ENCODE assay signal across 8 cellular contexts in the genomic region with DNA sequence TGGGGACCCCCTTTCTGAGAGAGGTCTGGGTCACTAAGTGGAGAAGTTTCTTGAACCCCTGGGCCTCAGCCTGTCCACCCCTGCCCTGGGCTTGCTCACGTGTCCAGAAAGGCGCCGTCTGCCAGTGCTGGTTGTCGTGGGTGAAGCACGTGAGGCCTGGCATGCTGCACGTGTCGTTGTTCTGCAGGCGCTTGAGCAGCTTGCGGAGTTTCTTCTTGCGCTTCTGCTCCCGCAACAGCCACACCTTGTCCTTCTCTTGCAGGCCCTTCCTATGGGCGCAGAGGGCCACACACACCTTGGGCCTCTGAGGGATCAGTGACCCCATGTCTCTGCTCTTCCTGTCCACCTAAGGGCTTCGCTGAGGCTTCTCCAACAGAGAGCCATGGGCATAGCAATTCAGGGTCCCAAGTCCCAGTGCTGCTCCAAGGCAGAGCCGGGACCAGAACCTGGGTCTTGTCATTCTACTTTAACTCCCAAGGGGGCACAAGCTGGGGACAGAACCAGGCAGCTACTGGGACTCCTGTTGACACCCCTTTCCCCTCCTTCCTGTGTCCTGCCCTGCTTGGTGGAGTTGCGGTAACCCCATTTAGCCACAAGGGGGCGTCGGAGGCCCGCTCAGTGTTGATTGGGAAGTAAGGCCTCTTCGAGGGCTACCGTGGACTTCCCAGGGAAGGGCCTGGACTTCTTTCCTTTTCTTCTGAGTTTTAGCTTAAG.
DNase-seq lines count a peak whose midpoint lies in the region; ATAC-seq, FAIRE-seq and TF ChIP-seq lines count a peak whose summit lies in the region.

No MANE protein-coding gene starts in this region.

- H3K9ac ChIP-seq in mammary epithelial cell (ENCODE audit: insufficient read depth, low read length), result no peak overlapping the region
- no peak overlapping the region for H3K9ac ChIP-seq in keratinocyte (ENCODE audit: control insufficient read depth, extremely low read depth, insufficient read depth, low read length)

- H4K20me1 ChIP-seq in mammary epithelial cell (ENCODE audit: insufficient read depth, low read length) (no peaks in the 10 kb centered on the region), keratinocyte (ENCODE audit: control insufficient read depth, extremely low read depth, insufficient read depth, low read length) (no peaks in the 10 kb centered on the region)

- peak overlapping the region; percentile 41; the same call in 1 of the 2 replicates for H3K27ac Mint-ChIP-seq in WTC11

- H3K9me3 Mint-ChIP-seq in WTC11, result no peaks in the 10 kb centered on the region

- 44% methylated on average over 19 of the region's 20 CpGs for WGBS in mammary epithelial cell (ENCODE audit: low coverage, missing lambda C conversion rate)

- no TSS peak for BruUV-seq in mammary epithelial cell (replicated peaks; lab: Mats Ljungman, UMichigan)

- CTCF ChIA-PET in AG04450 (lab: Charles Lee), result interaction anchor here (0.6 to 4.1 kb wide), 23 partner anchors 9 to 989 kb away, joined by 3 to 133 read pairs (median 4); a partner anchor contains a TSS
- CTCF ChIA-PET in WTC11 (lab: Charles Lee), result interaction anchor here (0.6 to 3.9 kb wide), 39 partner anchors 8 to 957 kb away, joined by 3 to 53 read pairs (median 5); a partner anchor contains a TSS
- CTCF ChIA-PET in mammary epithelial cell (lab: Charles Lee; ENCODE audit: low non-redundant PET), result interaction anchor here (0.6 to 0.7 kb wide), 3 partner anchors 103 to 465 kb away, joined by 3 to 4 read pairs (median 4); no protein-coding TSS in a partner anchor

- intact Hi-C loops in mammary epithelial cell (cut with micrococcal nuclease), result loop anchor here (1.0 to 10.0 kb wide), 6 partner anchors 61 to 1261 kb away; a partner anchor contains a TSS

- H3K27ac ChIP-seq in AG04450 (ENCODE audit: low read depth, low read length), result no peak overlapping the region
- no peak overlapping the region for H3K27ac ChIP-seq in mammary epithelial cell (ENCODE audit: insufficient read depth, low read depth, low read length)
- no peak overlapping the region for H3K27ac ChIP-seq in keratinocyte (ENCODE audit: control insufficient read depth, insufficient read depth, low read length)

- H3K36me3 ChIP-seq in mammary epithelial cell (ENCODE audit: insufficient read depth, low read length), result peaks cover 20% of the 10 kb centered on the region
- H3K36me3 ChIP-seq in keratinocyte (ENCODE audit: control insufficient read depth in 2 of 2, extremely low read depth in 1 of 2, insufficient read depth in 2 of 2, low read length in 2 of 2), result peaks cover 36 to 42% of the 10 kb centered on the region in 2 experiments

- no peaks in the 10 kb centered on the region for H3K27me3 ChIP-seq in AG04450 (ENCODE audit: control insufficient read depth, insufficient read depth, low read length)
- H3K27me3 ChIP-seq in mammary epithelial cell (ENCODE audit: insufficient read depth, low read length), result no peaks in the 10 kb centered on the region
- H3K27me3 ChIP-seq in keratinocyte (ENCODE audit: control insufficient read depth, extremely low read depth, insufficient read depth, low read length), result no peaks in the 10 kb centered on the region

- POLR2A ChIA-PET in AG04450 (lab: Yijun Ruan, JAX) (no interaction called here), WTC11 (lab: Charles Lee) (no interaction called here)

- H3K4me3 ChIP-seq in AG04450 (ENCODE audit: low read depth, low read length) (no peak overlapping the region), mammary epithelial cell (replicated peaks in 1 of 3; ENCODE audit: insufficient read depth in 1 of 3, low read depth in 2 of 3, low read length in 3 of 3) (no peak overlapping the region), keratinocyte (ENCODE audit: control insufficient read depth in 2 of 3, extremely low read depth in 1 of 3, insufficient read depth in 2 of 3, low read depth in 1 of 3, low read length in 3 of 3) (no peak overlapping the region)

- no peaks in the 10 kb centered on the region for H3K27me3 Mint-ChIP-seq in WTC11 (ENCODE audit: low read depth)

- H2AFZ ChIP-seq in mammary epithelial cell (ENCODE audit: low read depth, low read length) (no peak overlapping the region), keratinocyte (ENCODE audit: control insufficient read depth, low read length) (no peak overlapping the region)

- TF ChIP-seq CTCF in AG04450 (IDR thresholded peaks at IDR 0.05; ENCODE audit: low read depth, low read length), result peak; percentile 97
- TF ChIP-seq CTCF in WTC11 (IDR thresholded peaks at IDR 0.05), result peak; percentile 98
- peak; percentile 92 to 95 for TF ChIP-seq CTCF in mammary epithelial cell (conservative IDR thresholded peaks at IDR 0.05 in 1 of 2, IDR thresholded peaks at IDR 0.05 in 1 of 2; ENCODE audit: extremely low read depth in 1 of 2, insufficient read depth in 1 of 2, low read depth in 1 of 2, low read length in 2 of 2)
- peak; percentile 94 to 98 (median 95) for TF ChIP-seq CTCF in keratinocyte (optimal IDR thresholded peaks at IDR 0.05 in 1 of 3, IDR thresholded peaks at IDR 0.05 in 1 of 3, conservative IDR thresholded peaks at IDR 0.05 in 1 of 3; ENCODE audit: extremely low read depth in 1 of 3, insufficient read depth in 2 of 3, low read length in 3 of 3)

- no peak overlapping the region for H3K4me3 Mint-ChIP-seq in WTC11

- dilution Hi-C loops in mammary epithelial cell (cut with HindIII; ENCODE audit: low sequenced_read_pairs) (no loop called here), keratinocyte (cut with MboI; ENCODE audit: extremely low pct_ligation_motif_present, low sequenced_read_pairs) (no loop called here)

- no peaks in the 10 kb centered on the region for H3K9me1 ChIP-seq in keratinocyte (ENCODE audit: control insufficient read depth, extremely low read depth, insufficient read depth, low read length)

- H3K36me3 Mint-ChIP-seq in WTC11, result 0 out of 2 replicates have a peak, but pooled peaks cover 3% of the 10 kb centered on the region

- H3K4me1 ChIP-seq in mammary epithelial cell (ENCODE audit: insufficient read depth, low read length) (peaks cover 24% of the 10 kb centered on the region), keratinocyte (ENCODE audit: control insufficient read depth, extremely low read depth, insufficient read depth, low read length) (peaks cover 21% of the 10 kb centered on the region)

- peaks cover 19% of the 10 kb centered on the region for H3K4me1 Mint-ChIP-seq in WTC11

- H3K9me3 ChIP-seq in AG04450 (ENCODE audit: control insufficient read depth, insufficient read depth, low read length) (no peaks in the 10 kb centered on the region), mammary epithelial cell (replicated peaks; ENCODE audit: insufficient read depth, low read length) (no peaks in the 10 kb centered on the region), keratinocyte (ENCODE audit: control insufficient read depth, low read depth, low read length) (no peaks in the 10 kb centered on the region)

- H3K79me2 ChIP-seq in mammary epithelial cell (ENCODE audit: insufficient read depth, low read length) (no peaks in the 10 kb centered on the region), keratinocyte (ENCODE audit: control insufficient read depth, insufficient read depth, low read length) (no peaks in the 10 kb centered on the region)

- FAIRE-seq in GM19239 (lab: Jason Lieb, UNC) (peak; percentile 76), keratinocyte (lab: Jason Lieb, UNC) (no peak)

- H3K4me2 ChIP-seq in mammary epithelial cell (ENCODE audit: insufficient read depth, low read depth, low read length), result no peak overlapping the region
- no peak overlapping the region for H3K4me2 ChIP-seq in keratinocyte (ENCODE audit: control insufficient read depth, extremely low read depth, insufficient read depth, low read depth, low read length)

- peak; percentile 88 for ATAC-seq in WTC11
- no peak for ATAC-seq in GM21717 (IDR thresholded peaks at IDR 0.05; ENCODE audit: unreplicated experiment)

- in situ Hi-C loops in mammary epithelial cell (cut with MboI; ENCODE audit: low sequenced_read_pairs in 2 of 2), result no loop called here

- peak; percentile 57 for DNase-seq in AG04450 (ENCODE audit: low read depth, low spot score)
- peak; percentile 76 for DNase-seq in GM19239 (ENCODE audit: insufficient read length, low spot score)
- peak; percentile 16 for DNase-seq in NCI-H2107 treated with DMSO at 0.1 percent for 48 hours (lab: John Stamatoyannopoulos, UW; ENCODE audit: unreplicated experiment)
- DNase-seq in WTC11 (ENCODE audit: low spot score), result peak; percentile 93
- DNase-seq in mammary epithelial cell, result peak; percentile 67
- no peak for DNase-seq in keratinocyte (ENCODE audit: low read depth, low spot score)
- peak; percentile 59 to 64 for DNase-seq in stimulated activated CD4-positive, alpha-beta T cell treated with anti-CD3 and anti-CD28 coated beads, Interleukin-1b, Interleukin-23, amount 100 ng/mL, for 4 hours (ENCODE audit: low read depth in 2 of 2)

TF ChIP-seq in WTC11, 78 proteins besides CTCF, POLR2A, EP300 and RAD21:
- TF ChIP-seq ZNF671 (CRISPR knock-in tag; IDR thresholded peaks at IDR 0.05) (no peak), PRRX2 (CRISPR knock-in tag; IDR thresholded peaks at IDR 0.05) (no peak), RORB (CRISPR knock-in tag; IDR thresholded peaks at IDR 0.05) (no peak), EMX1 (CRISPR knock-in tag; IDR thresholded peaks at IDR 0.05) (no peak), NR1H2 (CRISPR knock-in tag; IDR thresholded peaks at IDR 0.05) (no peak), SP1 (CRISPR knock-in tag; conservative IDR thresholded peaks at IDR 0.05) (no peak)
- TF ChIP-seq, protein P1, sequence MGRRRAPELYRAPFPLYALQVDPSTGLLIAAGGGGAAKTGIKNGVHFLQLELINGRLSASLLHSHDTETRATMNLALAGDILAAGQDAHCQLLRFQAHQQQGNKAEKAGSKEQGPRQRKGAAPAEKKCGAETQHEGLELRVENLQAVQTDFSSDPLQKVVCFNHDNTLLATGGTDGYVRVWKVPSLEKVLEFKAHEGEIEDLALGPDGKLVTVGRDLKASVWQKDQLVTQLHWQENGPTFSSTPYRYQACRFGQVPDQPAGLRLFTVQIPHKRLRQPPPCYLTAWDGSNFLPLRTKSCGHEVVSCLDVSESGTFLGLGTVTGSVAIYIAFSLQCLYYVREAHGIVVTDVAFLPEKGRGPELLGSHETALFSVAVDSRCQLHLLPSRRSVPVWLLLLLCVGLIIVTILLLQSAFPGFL (CRISPR knock-in tag; IDR thresholded peaks at IDR 0.05; ENCODE audit: borderline replicate concordance), result no peak
